In genomic region chr17:51121620-51122472, GRCh38 we compare ENCODE assay signal across 8 cellular contexts. TPM values are rescaled to one million over a fixed set of nuclear protein-coding genes. Genes with fewer than 3 reads are reported as not detected.
DNase-seq lines count a peak whose midpoint lies in the region; ATAC-seq and TF ChIP-seq lines count a peak whose summit lies in the region.

No MANE protein-coding gene starts in this region.

- POLR2A ChIA-PET in PC-3 (lab: Charles Lee; ENCODE audit: unreplicated experiment): interaction anchor here (0.6 to 2.0 kb wide), 6 partner anchors 26 to 259 kb away, joined by 5 to 23 read pairs (median 8); partner anchors contain the start of gene NME1

- intact Hi-C loops in PC-3 (cut with micrococcal nuclease): loop anchor here (1.0 to 2.0 kb wide), 4 partner anchors 31 to 65 kb away; partner anchors contain the start of genes NME1 and NME2

- H3K4me3 ChIP-seq in PC-3 (ENCODE audit: low read length) (peak overlapping the region; percentile 77), esophagus (ENCODE audit: low read depth in 1 of 2, low read length in 2 of 2) (peak overlapping the region; percentile 6 to 58), mucosa of rectum (ENCODE audit: low read length in 2 of 2) (peak overlapping the region; percentile 79 to 93)

- no TSS peak for BruUV-seq in PC-3 (replicated peaks; lab: Mats Ljungman, UMichigan)

- H4K20me1 ChIP-seq in PC-3 (ENCODE audit: low read length): peaks cover 32% of the 10 kb centered on the region

- 18 to 19% methylated on average over 23 of the region's 23 CpGs for WGBS in esophagus, 2 donors

- no peaks in the 10 kb centered on the region for H3K27me3 ChIP-seq in PC-3 (ENCODE audit: low read length)
- no peaks in the 10 kb centered on the region for H3K27me3 ChIP-seq in esophagus (ENCODE audit: control insufficient read depth in 1 of 2, insufficient read depth in 2 of 2, low read length in 2 of 2)
- no peaks in the 10 kb centered on the region for H3K27me3 ChIP-seq in mucosa of rectum (ENCODE audit: control insufficient read depth in 2 of 2, insufficient read depth in 2 of 2, low read length in 2 of 2)

- H3K36me3 ChIP-seq in PC-3 (ENCODE audit: low read depth, low read length) (no peaks in the 10 kb centered on the region), esophagus (ENCODE audit: control insufficient read depth in 2 of 2, insufficient read depth in 2 of 2, low read length in 1 of 2) (no peaks in the 10 kb centered on the region), mucosa of rectum (ENCODE audit: control insufficient read depth in 2 of 2, insufficient read depth in 2 of 2, low read length in 2 of 2) (no peaks in the 10 kb centered on the region)

- H3K36me3 Mint-ChIP-seq in activated T-cell treated with anti-CD3 and anti-CD28 coated beads, Interleukin-2, amount 50 U/mL, for 24 hours (ENCODE audit: low read depth): peaks cover 21% of the 10 kb centered on the region

- peak; percentile 41 for TF ChIP-seq POLR2A in GM10847 (IDR thresholded peaks at IDR 0.05; ENCODE audit: extremely low read depth, insufficient read length)

- H3K9me2 ChIP-seq in PC-3 (replicated peaks; ENCODE audit: low read length): no peaks in the 10 kb centered on the region

- no peaks in the 10 kb centered on the region for H3K9me3 Mint-ChIP-seq in activated T-cell treated with anti-CD3 and anti-CD28 coated beads, Interleukin-2, amount 50 U/mL, for 24 hours

- peaks cover 4% of the 10 kb centered on the region for H3F3A ChIP-seq in PC-3 (ENCODE audit: low read length, unreplicated experiment)

- peak overlapping the region; percentile 67 for H2AFZ ChIP-seq in PC-3 (ENCODE audit: low read length)

- H3K27me3 Mint-ChIP-seq in activated T-cell treated with anti-CD3 and anti-CD28 coated beads, Interleukin-2, amount 50 U/mL, for 24 hours: no peaks in the 10 kb centered on the region

- H3K4me1 ChIP-seq in PC-3 (ENCODE audit: insufficient read depth, low read length) (peaks cover 35% of the 10 kb centered on the region), esophagus (ENCODE audit: control insufficient read depth in 2 of 2, insufficient read depth in 2 of 2, low read length in 1 of 2) (no peaks in the 10 kb centered on the region), mucosa of rectum (ENCODE audit: control insufficient read depth in 2 of 2, insufficient read depth in 2 of 2, low read length in 2 of 2) (peaks cover 29 to 37% of the 10 kb centered on the region in 2 donors)

- H3K9ac ChIP-seq in PC-3 (ENCODE audit: low read length) (peak overlapping the region; percentile 96), mucosa of rectum (ENCODE audit: low read depth in 1 of 2, low read length in 2 of 2) (peak overlapping the region; percentile 93 to 99)

- peak overlapping the region; percentile 90 for H3K4me3 Mint-ChIP-seq in activated T-cell treated with anti-CD3 and anti-CD28 coated beads, Interleukin-2, amount 50 U/mL, for 24 hours

- CTCF ChIA-PET in PC-3 (lab: Charles Lee): interaction anchor here (1.3 to 2.8 kb wide), 2 partner anchors 31 to 65 kb away, joined by 4 to 29 read pairs; partner anchors contain the start of gene NME1

- peak overlapping the region; percentile 98 for H3K27ac ChIP-seq in PC-3 (ENCODE audit: low read length)
- peak overlapping the region; percentile 99 for H3K27ac ChIP-seq in esophagus (ENCODE audit: low read depth in 2 of 2, low read length in 1 of 2)
- H3K27ac ChIP-seq in mucosa of rectum (ENCODE audit: low read depth in 2 of 2, low read length in 2 of 2): peak overlapping the region; percentile 100

- peaks cover 37% of the 10 kb centered on the region for H3K79me2 ChIP-seq in PC-3 (ENCODE audit: low read length)

- ATAC-seq in HG03159 (IDR thresholded peaks at IDR 0.05; ENCODE audit: unreplicated experiment) (peak; percentile 27), PC-3 (peak; percentile 68)

- peak overlapping the region; percentile 100 for H3K27ac Mint-ChIP-seq in activated T-cell treated with anti-CD3 and anti-CD28 coated beads, Interleukin-2, amount 50 U/mL, for 24 hours

- TF ChIP-seq CTCF in PC-3 (conservative IDR thresholded peaks at IDR 0.05; ENCODE audit: low read depth, low read length): no peak

- peak overlapping the region; percentile 99 for H3K4me2 ChIP-seq in PC-3 (ENCODE audit: low read length)

- DNase-seq in PC-3 (peak; percentile 99), NCI-H2107 (lab: John Stamatoyannopoulos, UW) (no peak)
- peak; percentile 88 for DNase-seq in activated T-cell treated with anti-CD3 and anti-CD28 coated beads, Interleukin-2, amount 50 U/mL, for 24 hours
- peak; percentile 56 to 63 for DNase-seq in stimulated activated CD8-positive, alpha-beta memory T cell treated with anti-CD3 and anti-CD28 coated beads, Interleukin-4, amount 100 ng/mL, for 1 hour (ENCODE audit: low read depth in 2 of 2, low spot score in 1 of 2)

- peaks cover 47% of the 10 kb centered on the region for H3K4me1 Mint-ChIP-seq in activated T-cell treated with anti-CD3 and anti-CD28 coated beads, Interleukin-2, amount 50 U/mL, for 24 hours (ENCODE audit: low read depth)

- H3K9me3 ChIP-seq in PC-3 (ENCODE audit: low read length) (no peaks in the 10 kb centered on the region), esophagus (ENCODE audit: control insufficient read depth in 2 of 2, insufficient read depth in 1 of 2, low read depth in 1 of 2, low read length in 1 of 2) (no peaks in the 10 kb centered on the region), mucosa of rectum (ENCODE audit: control insufficient read depth in 2 of 2, low read length in 2 of 2) (no peaks in the 10 kb centered on the region)

RNA-seq across cellular contexts. Expression of gene SPAG9, which starts 1.2 kb away (rescaled TPM):
- 90.5 and 98.1 TPM in 2 replicates for total RNA-seq in PC-3 (2014; rRNA removed)
- polyA plus RNA-seq in esophagus: 10 to 100 TPM; 12.7 to 15.1 TPM

RNA-seq across cellular contexts. Expression of gene NME1, which starts 31.5 kb away (rescaled TPM):
- total RNA-seq in PC-3 (2014; rRNA removed): 538 and 592 TPM in 2 replicates
- polyA plus RNA-seq in esophagus: 100 to 1,000 TPM; 142 to 171 TPM

RNA-seq across cellular contexts. Expression of gene NME2, which starts 44.4 kb away (rescaled TPM):
- total RNA-seq in PC-3 (2014; rRNA removed): 1,420 and 1,558 TPM in 2 replicates
- polyA plus RNA-seq in esophagus: 100 to 1,000 TPM; 640 to 840 TPM

Comparison
In these comparisons a context has a peak if more than half of its experiments do, and no peak if none do; other contexts are left out.
1. H3K4me3 ChIP-seq: peak in every context shown above with its lines; median percentile 86 in mucosa of rectum; 77 in PC-3; 32 in esophagus.